8 cellular contexts compared by ENCODE assay signal in genomic region chr5:95961617-95962474, GRCh38. TPM values are rescaled to one million over a fixed set of nuclear protein-coding genes. Genes with fewer than 3 reads are reported as not detected.
DNase-seq lines count a peak whose midpoint lies in the region; ATAC-seq and TF ChIP-seq lines count a peak whose summit lies in the region.

Gene ELL2 (minus strand): TSS chr5:95961851. CDS start chr5:95961721, 130 bp downstream.

- H4K20me1 ChIP-seq in GM23248 (ENCODE audit: insufficient read depth), result peaks cover 12% of the 10 kb centered on the region; the same call in 1 of the 2 replicates

- peak within 1 kb of the TSS; percentile 90 for H3K27ac ChIP-seq in GM23248

- H2AFZ ChIP-seq in GM23248, result peak within 1 kb of the TSS; percentile 68

- peak; percentile 85 for ATAC-seq in stimulated activated naive CD8-positive, alpha-beta T cell treated with anti-CD3 and anti-CD28 coated beads, Interleukin-15, Interleukin-2, amounts not matched to agents 100 U/mL and 50 U/mL, for 24 hours

- in situ Hi-C loops in GM23248 (cut with MboI), result no loop called here

- peak within 1 kb of the TSS; percentile 99 for H3K4me2 ChIP-seq in GM23248 (ENCODE audit: unreplicated experiment)

- peak within 1 kb of the TSS; percentile 69 to 96 (median 94) for H3K27ac Mint-ChIP-seq in nephron

- H3K79me2 ChIP-seq in GM23248 (ENCODE audit: insufficient read depth), result peaks cover 73% of the 10 kb centered on the region

- H3K4me1 Mint-ChIP-seq in nephron, result peaks cover 23% of the 10 kb centered on the region

- H3K36me3 ChIP-seq in GM23248 (ENCODE audit: low read depth), result peaks cover 28% of the 10 kb centered on the region

- H3K9me3 ChIP-seq in GM23248 (ENCODE audit: low read depth), result no peaks in the 10 kb centered on the region

- H3K36me3 Mint-ChIP-seq in nephron (ENCODE audit: low read depth), result no peaks in the 10 kb centered on the region

- peak within 1 kb of the TSS; percentile 98 for H3K9ac ChIP-seq in GM23248

- H3K27me3 Mint-ChIP-seq in nephron (ENCODE audit: low read depth), result peaks cover 27% of the 10 kb centered on the region

- H3K4me3 Mint-ChIP-seq in nephron, result peak within 1 kb of the TSS; percentile 93 to 99 (median 96)

- TF ChIP-seq CTCF in nephron (IDR thresholded peaks at IDR 0.05; ENCODE audit: unreplicated experiment in 3 of 3), result no peak

- H3K9me3 Mint-ChIP-seq in nephron, result no peaks in the 10 kb centered on the region

- DNase-seq in EL (peak; percentile 100), GM23248 (peak; percentile 99), Kasumi-1 (lab: John Stamatoyannopoulos, UW) (peak; percentile 89 to 90), SIG-M5 treated with dmso at 0.1 percent for 504 hours (lab: John Stamatoyannopoulos, UW; ENCODE audit: unreplicated experiment) (peak; percentile 92), activated gamma-delta T cell treated with Interleukin-2 at 50 U/mL for 16 hours (peak; percentile 91), fibroblast of the conjunctiva (ENCODE audit: low read depth) (peak; percentile 96)
- DNase-seq in stimulated activated naive CD8-positive, alpha-beta T cell treated with anti-CD3 and anti-CD28 coated beads, Interleukin-15, Interleukin-2, amounts not matched to agents 100 U/mL and 50 U/mL, for 24 hours, result peak; percentile 98

- no peaks in the 10 kb centered on the region for H3K9me2 ChIP-seq in GM23248 (ENCODE audit: insufficient read depth)

- peaks cover 55% of the 10 kb centered on the region for H3F3A ChIP-seq in GM23248 (ENCODE audit: insufficient read depth)

- no peaks in the 10 kb centered on the region for H3K27me3 ChIP-seq in GM23248 (replicated peaks; ENCODE audit: insufficient read depth)

- WGBS in GM23248 (ENCODE audit: low coverage in 1 of 2, low lambda C conversion rate in 2 of 2, missing lambda C conversion rate in 2 of 2), 2 experiments, result 6 to 10% methylated on average over 27 to 61 of the region's 63 CpGs

- H3K4me1 ChIP-seq in GM23248 (ENCODE audit: insufficient read depth), result peaks cover 10% of the 10 kb centered on the region

- peak within 1 kb of the TSS; percentile 97 for H3K4me3 ChIP-seq in GM23248

RNA-seq across cellular contexts. Expression of gene ELL2, which starts in this region (rescaled TPM):
- 228 and 243 TPM in 2 replicates for total RNA-seq in GM23248 (2014; rRNA removed; shearing (Covaris generic))
- 147 and 159 TPM in 2 replicates for polyA plus RNA-seq in GM23248 (2016; fragmentation: Nextera tagmentation; extraction: Ambion mirVana)

Comparison
In these comparisons a context has a peak if more than half of its experiments do, and no peak if none do; other contexts are left out.
1. Peak in every context shown above with its lines: DNase-seq, ATAC-seq, H3K4me3 ChIP-seq and H3K27ac ChIP-seq.